Comparison of ENCODE assay signal across 4 cellular contexts in the genomic region with DNA sequence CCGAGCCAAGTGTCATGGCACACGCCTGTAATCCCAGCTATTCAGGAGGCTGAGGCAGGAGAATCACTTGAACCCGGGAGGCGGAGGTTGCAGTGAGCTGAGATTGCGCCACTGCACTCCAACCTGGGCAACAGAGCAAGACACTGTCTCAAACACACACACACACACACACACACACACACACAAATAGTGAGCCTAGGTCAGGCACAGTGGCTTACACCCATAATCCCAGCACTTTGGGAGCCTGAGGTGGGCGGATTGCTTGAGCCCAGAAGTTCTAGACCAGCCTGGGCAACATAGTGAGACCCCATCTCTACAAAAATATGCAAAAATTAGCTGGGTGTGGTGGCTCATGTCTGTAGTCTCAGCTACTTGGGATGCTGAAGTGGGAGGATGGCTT.
TF ChIP-seq lines count a peak whose summit lies in the region.

No MANE protein-coding gene starts in this region.

TF ChIP-seq in HEK293, 187 proteins besides CTCF, POLR2A, EP300 and RAD21:
- TF ChIP-seq ZNF121 (tag by site-specific recombination; IDR thresholded peaks at IDR 0.05): peak; percentile 96

TF ChIP-seq in WTC11, 78 proteins besides CTCF, POLR2A, EP300 and RAD21:
- 0 out of 2 replicates have a peak, but pooled peaks have one; percentile 72 for TF ChIP-seq ZNF121 (CRISPR knock-in tag; IDR thresholded peaks at IDR 0.05)
TF ChIP-seq in WTC11: peak in this region for 1; not testable (repeated sequence) for 77.

TF ChIP-seq in K562, 482 proteins besides CTCF, POLR2A, EP300 and RAD21:
- peak; percentile 92 for TF ChIP-seq ZNF121 (CRISPR knock-in tag; conservative IDR thresholded peaks at IDR 0.05)

TF ChIP-seq in HepG2, 621 proteins besides CTCF, POLR2A, EP300 and RAD21:
- TF ChIP-seq ZNF121 (CRISPR knock-in tag; IDR thresholded peaks at IDR 0.05): peak; percentile 38; the same call in 1 of the 2 replicates
